29 cellular contexts compared by ENCODE assay signal in genomic region chr10:52032681-52033629, GRCh38.
"Had no signal": no experiment of that assay in that cellular context is flagged by ENCODE, and none has a peak within 500 bp of the region (broad histone marks: within the 10 kb centered on the region; RNA-seq: fewer than 3 reads in every experiment).

No MANE protein-coding gene starts in this region.

- H2AFZ ChIP-seq: hepatocyte had no signal

- DNase-seq: activated CD4-positive, alpha-beta T cell treated with anti-CD3 and anti-CD28 coated beads, Interleukin-2, amount 10 ng/mL, durations not matched to agents 24 days and 14 days; activated CD8-positive, alpha-beta T cell treated with anti-CD3 and anti-CD28 coated beads for 36 hours; activated gamma-delta T cell treated with Interleukin-2 at 50 U/mL for 16 hours; activated naive CD4-positive, alpha-beta T cell treated with anti-CD3 and anti-CD28 coated beads, Interleukin-2, amount 50 U/mL, for 16 hours; activated T-cell treated with anti-CD3 and anti-CD28 coated beads, Interleukin-2, amount 50 U/mL, for 4 hours; amniotic stem cell; brain microvascular endothelial cell; dorsolateral prefrontal cortex; effector memory CD4-positive, alpha-beta T cell; erythroblast; gastrocnemius medialis; left lung; ovary; right lobe of liver; stimulated activated CD4-positive, alpha-beta T cell treated with anti-CD3 and anti-CD28 coated beads, Interleukin-2, amount 100 ng/mL, for 48 hours; stimulated activated naive CD8-positive, alpha-beta T cell treated with anti-CD3 and anti-CD28 coated beads, Interleukin-15, Interleukin-2, amounts not matched to agents 100 U/mL and 50 U/mL, for 24 hours; T-cell; upper lobe of left lung had no signal

- H3K9me3 ChIP-seq: gastrocnemius medialis, left lung, neutrophil, ovary, right lobe of liver, thoracic aorta, upper lobe of left lung, vagina had no signal

- H3K4me3 Mint-ChIP-seq: activated CD4-positive, alpha-beta T cell treated with anti-CD3 and anti-CD28 coated beads, Interleukin-2, amount 10 ng/mL, durations not matched to agents 24 days and 14 days; activated CD8-positive, alpha-beta T cell treated with anti-CD3 and anti-CD28 coated beads for 36 hours; activated T-cell treated with anti-CD3 and anti-CD28 coated beads, Interleukin-2, amount 50 U/mL, for 4 hours; activated T-helper 17 cell treated with anti-CD3 and anti-CD28 coated beads, Interleukin-2, amount 50 U/mL, for 72 hours; nephron; T-cell had no signal

- H3K27ac Mint-ChIP-seq: activated CD4-positive, alpha-beta T cell treated with anti-CD3 and anti-CD28 coated beads, Interleukin-2, amount 10 ng/mL, durations not matched to agents 24 days and 14 days; activated CD8-positive, alpha-beta T cell treated with anti-CD3 and anti-CD28 coated beads for 36 hours; activated T-helper 17 cell treated with anti-CD3 and anti-CD28 coated beads, Interleukin-2, amount 50 U/mL, for 72 hours; nephron; progenitor cell of endocrine pancreas; T-cell had no signal

- H3K4me1 ChIP-seq: left lung, right lobe of liver, upper lobe of left lung, vagina had no signal

- H3K4me1 Mint-ChIP-seq: activated CD4-positive, alpha-beta T cell treated with anti-CD3 and anti-CD28 coated beads, Interleukin-2, amount 10 ng/mL, durations not matched to agents 24 days and 14 days; activated T-helper 17 cell treated with anti-CD3 and anti-CD28 coated beads, Interleukin-2, amount 50 U/mL, for 72 hours; T-cell had no signal

- H3K27me3 Mint-ChIP-seq: activated CD4-positive, alpha-beta T cell treated with anti-CD3 and anti-CD28 coated beads, Interleukin-2, amount 10 ng/mL, durations not matched to agents 24 days and 14 days; activated CD8-positive, alpha-beta T cell treated with anti-CD3 and anti-CD28 coated beads for 36 hours; T-cell had no signal

- H3K79me2 ChIP-seq: hepatocyte had no signal

- H3K27ac ChIP-seq: brain microvascular endothelial cell, coronary artery, dorsolateral prefrontal cortex, gastrocnemius medialis, hepatocyte, left lung, neutrophil, ovary, right lobe of liver, thoracic aorta, upper lobe of left lung, vagina, VCaP had no signal

- H3K4me3 ChIP-seq: coronary artery, dorsolateral prefrontal cortex, gastrocnemius medialis, hepatocyte, left lung, lung, ovary, right lobe of liver, thoracic aorta, upper lobe of left lung, vagina had no signal

- H3K27me3 ChIP-seq: brain microvascular endothelial cell, dorsolateral prefrontal cortex, gastrocnemius medialis, hepatocyte, left lung, neutrophil, ovary, right lobe of liver, upper lobe of left lung, vagina had no signal

- H3K4me2 ChIP-seq: hepatocyte had no signal

- H3K36me3 ChIP-seq: brain microvascular endothelial cell, gastrocnemius medialis, left lung, neutrophil, ovary, right lobe of liver, thoracic aorta, upper lobe of left lung, vagina had no signal

- H3K9me3 Mint-ChIP-seq: activated CD4-positive, alpha-beta T cell treated with anti-CD3 and anti-CD28 coated beads, Interleukin-2, amount 10 ng/mL, durations not matched to agents 24 days and 14 days; activated CD8-positive, alpha-beta T cell treated with anti-CD3 and anti-CD28 coated beads for 36 hours; activated T-cell treated with anti-CD3 and anti-CD28 coated beads, Interleukin-2, amount 50 U/mL, for 4 hours; activated T-helper 17 cell treated with anti-CD3 and anti-CD28 coated beads, Interleukin-2, amount 50 U/mL, for 72 hours; nephron; T-cell had no signal

- ATAC-seq: activated CD4-positive, CD25-positive, alpha-beta regulatory T cell treated with anti-CD3 and anti-CD28 coated beads, Interleukin-2, amount 50 U/mL, for 24 hours; activated CD8-positive, alpha-beta T cell treated with anti-CD3 and anti-CD28 coated beads for 36 hours; activated T-cell treated with anti-CD3 and anti-CD28 coated beads, Interleukin-2, amount 50 U/mL, for 4 hours; activated T-helper 17 cell treated with anti-CD3 and anti-CD28 coated beads, Interleukin-2, amount 50 U/mL, for 72 hours; gastrocnemius medialis; left lung; right lobe of liver; stimulated activated naive CD8-positive, alpha-beta T cell treated with anti-CD3 and anti-CD28 coated beads, Interleukin-15, Interleukin-2, amounts not matched to agents 100 U/mL and 50 U/mL, for 24 hours; T-cell had no signal

- H3K36me3 Mint-ChIP-seq: T-cell had no signal
